ENCODE assay signal across 15 cellular contexts in genomic region chr11:70332567-70332966, GRCh38.
DNase-seq lines count a peak whose midpoint lies in the region; ATAC-seq and TF ChIP-seq lines count a peak whose summit lies in the region.
"Had no signal": no experiment of that assay in that cellular context is flagged by ENCODE, and none has a peak within 500 bp of the region (broad histone marks: within the 10 kb centered on the region; RNA-seq: fewer than 3 reads in every experiment).

No MANE protein-coding gene starts in this region.

- no peaks in the 10 kb centered on the region for H3K9me3 ChIP-seq in left ventricle myocardium inferior (replicated peaks)
- no peaks in the 10 kb centered on the region for H3K9me3 ChIP-seq in testis
- H3K9me3 ChIP-seq: BE2C had no signal

- H3K4me3 ChIP-seq in left ventricle myocardium inferior: no peak overlapping the region
- no peak overlapping the region for H3K4me3 ChIP-seq in testis
- H3K4me3 ChIP-seq: GM23338 had no signal

- H3K36me3 ChIP-seq in left ventricle myocardium inferior: peaks cover 99% of the 10 kb centered on the region
- H3K36me3 ChIP-seq in testis (ENCODE audit: low read depth, missing control alignments): no peaks in the 10 kb centered on the region

- H3K27ac ChIP-seq in left ventricle myocardium inferior (replicated peaks) (peak overlapping the region; percentile 29), testis (no peak overlapping the region)
- H3K27ac ChIP-seq: C4-2B had no signal

- no peak for DNase-seq in left ventricle myocardium inferior
- no peak for DNase-seq in Right ventricle myocardium inferior (ENCODE audit: missing footprints)
- peak; percentile 37 for DNase-seq in cerebellar cortex (ENCODE audit: low spot score)
- peak; percentile 17 for DNase-seq in left kidney (ENCODE audit: low read depth, low spot score)
- DNase-seq in NCI-H146 (lab: John Stamatoyannopoulos, UW): no peak
- DNase-seq in testis: no peak
- DNase-seq in HuH-7.5 (ENCODE audit: low spot score): no peak
- DNase-seq: BE2C; CD4-positive, alpha-beta memory T cell; DMS79 treated with DMSO at 0.1 percent for 48 hours; EL; GDM1; H7 had no signal

- H3K4me1 ChIP-seq in left ventricle myocardium inferior: peaks cover 12% of the 10 kb centered on the region
- no peaks in the 10 kb centered on the region for H3K4me1 ChIP-seq in testis
- H3K4me1 ChIP-seq: BE2C had no signal

- 87% methylated on average over 7 of the region's 7 CpGs for WGBS in testis, 2 donors

- intact Hi-C loops in left ventricle myocardium inferior (cut with micrococcal nuclease): no loop called here
- intact Hi-C loops in Right ventricle myocardium inferior (cut with DNase I): loop anchor here (5.0 kb wide), 1 partner anchor 65 kb away; the partner anchor contains the start of gene CTTN
- intact Hi-C loops in testis (cut with DNase I; ENCODE audit: low total_unique reads): no loop called here

- TF ChIP-seq CTCF in left ventricle myocardium inferior (IDR thresholded peaks at IDR 0.05; ENCODE audit: borderline replicate concordance) (no peak), testis (IDR thresholded peaks at IDR 0.05) (no peak)

- ATAC-seq in Right ventricle myocardium inferior: no peak
- ATAC-seq: GM23338 had no signal

- no peak for TF ChIP-seq POLR2A in testis (IDR thresholded peaks at IDR 0.05)

- H3K27me3 ChIP-seq in left ventricle myocardium inferior (ENCODE audit: low read depth) (no peaks in the 10 kb centered on the region), testis (no peaks in the 10 kb centered on the region)
- H3K27me3 ChIP-seq: BE2C had no signal

Comparison
In these comparisons a context has a peak if more than half of its experiments do, and no peak if none do; other contexts are left out.
1. DNase-seq: peak in cerebellar cortex (single experiment) and left kidney (single experiment); none in left ventricle myocardium inferior (single experiment), Right ventricle myocardium inferior (single experiment), NCI-H146 (single experiment), testis (single experiment) and HuH-7.5 (single experiment).